In the genomic region with DNA sequence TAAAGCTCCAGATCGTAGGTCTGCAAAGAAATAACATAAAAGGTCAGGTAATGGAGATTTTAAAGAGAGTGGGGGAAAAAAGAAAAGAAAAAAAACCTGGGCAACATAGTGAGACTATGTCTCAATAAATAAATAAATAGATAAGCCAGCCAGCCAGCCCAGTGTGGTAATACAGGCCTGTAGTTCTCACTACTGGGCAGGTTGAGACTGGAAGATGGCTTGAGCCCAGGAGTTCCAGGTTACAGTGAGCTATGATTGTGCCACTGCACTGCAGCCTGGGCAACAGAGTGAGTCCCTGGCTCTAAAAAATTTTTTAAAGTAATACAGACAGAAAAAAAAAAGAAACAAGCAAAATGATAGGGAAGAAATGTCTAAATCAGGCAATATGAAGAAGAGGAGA, we compare ENCODE assay signal across 21 cellular contexts. TPM values are rescaled to one million over a fixed set of nuclear protein-coding genes. Genes with fewer than 3 reads are reported as not detected.
DNase-seq lines count a peak whose midpoint lies in the region; ATAC-seq, FAIRE-seq and TF ChIP-seq lines count a peak whose summit lies in the region.
"Had no signal": no experiment of that assay in that cellular context is flagged by ENCODE, and none has a peak within 500 bp of the region (broad histone marks: within the 10 kb centered on the region; RNA-seq: fewer than 3 reads in every experiment).

No MANE protein-coding gene starts in this region.

- H3K36me3 ChIP-seq in breast epithelium (no peaks in the 10 kb centered on the region), astrocyte (ENCODE audit: insufficient read depth, low read length) (peaks cover 22% of the 10 kb centered on the region), gastrocnemius medialis (peaks cover 0 to 36% of the 10 kb centered on the region in 2 donors)

- no peaks in the 10 kb centered on the region for H3K9me3 ChIP-seq in breast epithelium
- H3K9me3 ChIP-seq in astrocyte (ENCODE audit: insufficient read depth, low read depth, low read length) = no peaks in the 10 kb centered on the region
- H3K9me3 ChIP-seq in gastrocnemius medialis = no peaks in the 10 kb centered on the region
- H3K9me3 ChIP-seq: Caco-2, MG63 had no signal

- H3K27me3 Mint-ChIP-seq in MCF 10A (ENCODE audit: insufficient read depth, unreplicated experiment) = no peaks in the 10 kb centered on the region
- no peaks in the 10 kb centered on the region for H3K27me3 Mint-ChIP-seq in astrocyte (ENCODE audit: low read depth, unreplicated experiment)
- no peaks in the 10 kb centered on the region for H3K27me3 Mint-ChIP-seq in type B pancreatic cell
- no peaks in the 10 kb centered on the region for H3K27me3 Mint-ChIP-seq in activated T-helper 1 cell treated with anti-CD3 and anti-CD28 coated beads, Interleukin-12 subunit alpha, Interleukin-12 subunit beta, Interleukin-2, Interleukin-4 antibody, amounts not matched to agents 30 ng/mL and 10 ng/mL and 1 ng/mL, durations not matched to agents 14 hours and 24 hours and 36 hours (ENCODE audit: insufficient read depth)

- H3K4me3 Mint-ChIP-seq in MCF 10A (ENCODE audit: unreplicated experiment) (no peak overlapping the region), astrocyte (ENCODE audit: unreplicated experiment) (no peak overlapping the region), type B pancreatic cell (no peak overlapping the region)
- H3K4me3 Mint-ChIP-seq in activated T-helper 1 cell treated with anti-CD3 and anti-CD28 coated beads, Interleukin-12 subunit alpha, Interleukin-12 subunit beta, Interleukin-2, Interleukin-4 antibody, amounts not matched to agents 30 ng/mL and 10 ng/mL and 1 ng/mL, durations not matched to agents 14 hours and 24 hours and 36 hours = no peak overlapping the region
- H3K4me3 Mint-ChIP-seq: CD14-positive monocyte, H9 had no signal

- no peak overlapping the region for H3K9ac ChIP-seq in astrocyte (ENCODE audit: low read length)

- H3K4me2 ChIP-seq in astrocyte (ENCODE audit: low read length) = no peak overlapping the region
- H3K4me2 ChIP-seq: PC-9 had no signal

- H3K4me1 Mint-ChIP-seq in MCF 10A (ENCODE audit: insufficient read depth, unreplicated experiment) (peaks cover 11% of the 10 kb centered on the region), astrocyte (ENCODE audit: low read depth, unreplicated experiment) (no peaks in the 10 kb centered on the region), type B pancreatic cell (ENCODE audit: unreplicated experiment) (no peaks in the 10 kb centered on the region)
- peaks cover 8% of the 10 kb centered on the region for H3K4me1 Mint-ChIP-seq in activated T-helper 1 cell treated with anti-CD3 and anti-CD28 coated beads, Interleukin-12 subunit alpha, Interleukin-12 subunit beta, Interleukin-2, Interleukin-4 antibody, amounts not matched to agents 30 ng/mL and 10 ng/mL and 1 ng/mL, durations not matched to agents 14 hours and 24 hours and 36 hours (ENCODE audit: low read depth)
- H3K4me1 Mint-ChIP-seq: CD14-positive monocyte, H9 had no signal

- no peak overlapping the region for H2AFZ ChIP-seq in astrocyte (ENCODE audit: low read depth, low read length)
- H2AFZ ChIP-seq: PC-9 had no signal

- no peak for FAIRE-seq in astrocyte (lab: Jason Lieb, UNC)
- FAIRE-seq: GM19239 had no signal

- no TSS peak for BruUV-seq in MCF 10A (replicated peaks; lab: Mats Ljungman, UMichigan)

- no peaks in the 10 kb centered on the region for H3K4me1 ChIP-seq in breast epithelium
- no peaks in the 10 kb centered on the region for H3K4me1 ChIP-seq in astrocyte (ENCODE audit: insufficient read depth, low read length)
- peaks cover 0 to 3% of the 10 kb centered on the region in 2 donors for H3K4me1 ChIP-seq in gastrocnemius medialis
- H3K4me1 ChIP-seq: Caco-2 had no signal

- TF ChIP-seq POLR2A in breast epithelium (IDR thresholded peaks at IDR 0.05) (no peak), gastrocnemius medialis (IDR thresholded peaks at IDR 0.05) (no peak)

- no peaks in the 10 kb centered on the region for H4K20me1 ChIP-seq in astrocyte (ENCODE audit: insufficient read depth, low read length)

- peak; percentile 87 for DNase-seq in MCF 10A (ENCODE audit: unreplicated experiment)
- no peak for DNase-seq in breast epithelium (ENCODE audit: low spot score in 2 of 2)
- no peak for DNase-seq in astrocyte (ENCODE audit: low read depth)
- DNase-seq in gastrocnemius medialis = peak in 1 of 2 donors; percentile 70
- DNase-seq in type B pancreatic cell (ENCODE audit: extremely low spot score, unreplicated experiment) = no peak
- no peak for DNase-seq in G401 (ENCODE audit: low spot score)
- DNase-seq in activated T-helper 1 cell treated with anti-CD3 and anti-CD28 coated beads, Interleukin-12 subunit alpha, Interleukin-12 subunit beta, Interleukin-2, Interleukin-4 antibody, amounts not matched to agents 30 ng/mL and 10 ng/mL and 1 ng/mL, durations not matched to agents 14 hours and 24 hours and 36 hours (ENCODE audit: low spot score) = no peak
- DNase-seq: AML-193, Caco-2, DMS153, H9, MG63, NCI-H1092, NCI-H146, NCI-H2081 treated with DMSO at 0.1 percent for 48 hours, NCI-H510A, NCI-H774, PC-9 had no signal

- ATAC-seq in esophagus mucosa (peak; percentile 97), gastrocnemius medialis (peak; percentile 30 to 91)

- TF ChIP-seq CTCF in MCF 10A (IDR thresholded peaks at IDR 0.05; ENCODE audit: unreplicated experiment) = no peak
- no peak for TF ChIP-seq CTCF in breast epithelium (IDR thresholded peaks at IDR 0.05)
- TF ChIP-seq CTCF in astrocyte (IDR thresholded peaks at IDR 0.05; ENCODE audit: insufficient read depth, low read depth, low read length) = no peak
- TF ChIP-seq CTCF in gastrocnemius medialis (IDR thresholded peaks at IDR 0.05 in 4 of 5, conservative IDR thresholded peaks at IDR 0.05 in 1 of 5) = no peak
- no peak for TF ChIP-seq CTCF in type B pancreatic cell (conservative IDR thresholded peaks at IDR 0.05)

- intact Hi-C loops in MCF 10A (cut with micrococcal nuclease) = no loop called here
- intact Hi-C loops in breast epithelium (cut with DNase I; ENCODE audit: low total_unique reads) = no loop called here
- intact Hi-C loops in gastrocnemius medialis (cut with DNase I; ENCODE audit: low total_unique reads) = no loop called here
- intact Hi-C loops in activated T-helper 1 cell treated with anti-CD3 and anti-CD28 coated beads, Interleukin-12 subunit alpha, Interleukin-12 subunit beta, Interleukin-2, Interleukin-4 antibody, amounts not matched to agents 30 ng/mL and 10 ng/mL and 1 ng/mL, durations not matched to agents 14 hours and 24 hours and 36 hours (cut with micrococcal nuclease) = no loop called here

- H3K9me3 Mint-ChIP-seq in MCF 10A (ENCODE audit: unreplicated experiment) (no peaks in the 10 kb centered on the region), astrocyte (ENCODE audit: unreplicated experiment) (no peaks in the 10 kb centered on the region), type B pancreatic cell (no peaks in the 10 kb centered on the region)
- H3K9me3 Mint-ChIP-seq in activated T-helper 1 cell treated with anti-CD3 and anti-CD28 coated beads, Interleukin-12 subunit alpha, Interleukin-12 subunit beta, Interleukin-2, Interleukin-4 antibody, amounts not matched to agents 30 ng/mL and 10 ng/mL and 1 ng/mL, durations not matched to agents 14 hours and 24 hours and 36 hours = no peaks in the 10 kb centered on the region
- H3K9me3 Mint-ChIP-seq: CD14-positive monocyte, H9 had no signal

- CTCF ChIA-PET in MCF 10A (lab: Yijun Ruan, JAX) = interaction anchor here (0.6 kb wide), 3 partner anchors 25 to 181 kb away, joined by 4 read pairs; no protein-coding TSS in a partner anchor

- H3K36me3 Mint-ChIP-seq in MCF 10A (ENCODE audit: insufficient read depth, unreplicated experiment) (peaks cover 39% of the 10 kb centered on the region), astrocyte (ENCODE audit: low read depth, unreplicated experiment) (peaks cover 8% of the 10 kb centered on the region), type B pancreatic cell (peaks cover 12% of the 10 kb centered on the region)
- H3K36me3 Mint-ChIP-seq in activated T-helper 1 cell treated with anti-CD3 and anti-CD28 coated beads, Interleukin-12 subunit alpha, Interleukin-12 subunit beta, Interleukin-2, Interleukin-4 antibody, amounts not matched to agents 30 ng/mL and 10 ng/mL and 1 ng/mL, durations not matched to agents 14 hours and 24 hours and 36 hours (ENCODE audit: low read depth) = peaks cover 24% of the 10 kb centered on the region

- no peak overlapping the region for H3K4me3 ChIP-seq in breast epithelium
- H3K4me3 ChIP-seq in astrocyte (ENCODE audit: insufficient read depth, low read depth, low read length) = no peak overlapping the region
- no peak overlapping the region for H3K4me3 ChIP-seq in gastrocnemius medialis
- H3K4me3 ChIP-seq: MG63, PC-9 had no signal

- in situ Hi-C loops in gastrocnemius medialis (cut with MboI; ENCODE audit: low sequenced_read_pairs in 4 of 4) = loop anchor here in 1 of 4 donors (25.0 kb wide), 1 partner anchor 171 kb away; a partner anchor contains a TSS
- in situ Hi-C loops in G401 (cut with HindIII; ENCODE audit: low sequenced_read_pairs) = no loop called here

- no peaks in the 10 kb centered on the region for H3K27me3 ChIP-seq in breast epithelium
- H3K27me3 ChIP-seq in astrocyte (ENCODE audit: insufficient read depth, low read length) = no peaks in the 10 kb centered on the region
- H3K27me3 ChIP-seq in gastrocnemius medialis = no peaks in the 10 kb centered on the region
- H3K27me3 ChIP-seq: MG63 had no signal

- H3K79me2 ChIP-seq in astrocyte (ENCODE audit: insufficient read depth, low read length) = no peaks in the 10 kb centered on the region

- POLR2A ChIA-PET in MCF 10A (lab: Yijun Ruan, JAX) = interaction anchor here (2.3 kb wide), 1 partner anchor 65 kb away, joined by 7 read pairs; no protein-coding TSS in a partner anchor

- peak overlapping the region; percentile 64 for H3K27ac Mint-ChIP-seq in MCF 10A (ENCODE audit: low read depth, unreplicated experiment)
- H3K27ac Mint-ChIP-seq in astrocyte (ENCODE audit: unreplicated experiment) = peak overlapping the region; percentile 38
- H3K27ac Mint-ChIP-seq in type B pancreatic cell = no peak overlapping the region
- no peak overlapping the region for H3K27ac Mint-ChIP-seq in activated T-helper 1 cell treated with anti-CD3 and anti-CD28 coated beads, Interleukin-12 subunit alpha, Interleukin-12 subunit beta, Interleukin-2, Interleukin-4 antibody, amounts not matched to agents 30 ng/mL and 10 ng/mL and 1 ng/mL, durations not matched to agents 14 hours and 24 hours and 36 hours
- H3K27ac Mint-ChIP-seq: H9 had no signal

- no peak overlapping the region for H3K27ac ChIP-seq in breast epithelium
- H3K27ac ChIP-seq in astrocyte (ENCODE audit: low read depth, low read length) = no peak overlapping the region
- peak overlapping the region in 2 of 4 donors; percentile 1 to 12 for H3K27ac ChIP-seq in gastrocnemius medialis
- H3K27ac ChIP-seq: PC-9 had no signal

RNA-seq across cellular contexts. Expression of a gene that starts 43.2 kb away (rescaled TPM):
- total RNA-seq in MCF 10A (2022) (5.9 and 10.2 TPM in 2 replicates), breast epithelium (10 to 100 TPM; 12.5 to 22.2 (median 15.7) TPM), astrocyte (9.8 and 9.9 TPM in 2 replicates), esophagus mucosa (4.4 TPM), gastrocnemius medialis (10 to 100 TPM in 2 of 4 donors, 1 to 10 TPM in 2; 9.0 to 17.5 (median 11.5) TPM), type B pancreatic cell (ENCODE audit: low replicate concordance) (10.7 and 14.8 TPM in 2 replicates)
- total RNA-seq in G401 (2014; rRNA removed; shearing (Covaris generic)) = 5.8 and 10.8 TPM in 2 replicates
- 3.7 and 4.1 TPM in 2 replicates for total RNA-seq in activated T-helper 1 cell treated with anti-CD3 and anti-CD28 coated beads, Interleukin-12 subunit alpha, Interleukin-12 subunit beta, Interleukin-2, Interleukin-4 antibody, amounts not matched to agents 30 ng/mL and 10 ng/mL and 1 ng/mL, durations not matched to agents 14 hours and 24 hours and 36 hours

Comparison
In these comparisons a context has a peak if more than half of its experiments do, and no peak if none do; other contexts are left out.
1. H3K27ac Mint-ChIP-seq: peak in MCF 10A (single experiment) and astrocyte (single experiment); none in type B pancreatic cell (single experiment) and activated T-helper 1 cell treated with anti-CD3 and anti-CD28 coated beads, Interleukin-12 subunit alpha, Interleukin-12 subunit beta, Interleukin-2, Interleukin-4 antibody, amounts not matched to agents 30 ng/mL and 10 ng/mL and 1 ng/mL, durations not matched to agents 14 hours and 24 hours and 36 hours (single experiment).